In genomic region chr22:29552357-29552756, GRCh38 we compare ENCODE assay signal across 8 cellular contexts. TPM values are rescaled to one million over a fixed set of nuclear protein-coding genes. Genes with fewer than 3 reads are reported as not detected.
DNase-seq lines count a peak whose midpoint lies in the region; ATAC-seq and TF ChIP-seq lines count a peak whose summit lies in the region.
"Not testable (repeated sequence)": the region's sequence is repeated elsewhere in the genome, so short reads cannot be mapped to it uniquely, and the experiment has no call there.

No MANE protein-coding gene starts in this region.

- BruUV-seq in MCF 10A (replicated peaks; lab: Mats Ljungman, UMichigan): not testable (repeated sequence)

- not testable (repeated sequence) for TF ChIP-seq CTCF in MCF 10A (IDR thresholded peaks at IDR 0.05; ENCODE audit: unreplicated experiment); glutamatergic neuron (IDR thresholded peaks at IDR 0.05; ENCODE audit: partially characterized antibody, unreplicated experiment); nephron (IDR thresholded peaks at IDR 0.05; ENCODE audit: unreplicated experiment in 3 of 3); suprapubic skin (IDR thresholded peaks at IDR 0.05)

- H3K4me1 Mint-ChIP-seq in CD4-positive, alpha-beta memory T cell: peaks cover 14 to 40% (median 27%) of the 10 kb centered on the region in 4 donors
- H3K4me1 Mint-ChIP-seq in T-cell (peaks cover 27 to 39% (median 31%) of the 10 kb centered on the region in 3 donors), MCF 10A (ENCODE audit: insufficient read depth, unreplicated experiment) (peaks cover 19% of the 10 kb centered on the region), nephron (peaks cover 11% of the 10 kb centered on the region)
- not testable (repeated sequence) for H3K4me1 Mint-ChIP-seq in activated T-cell treated with anti-CD3 and anti-CD28 coated beads, Interleukin-2, amount 50 U/mL, for 72 hours (ENCODE audit: low read depth); glutamatergic neuron (ENCODE audit: low read depth, unreplicated experiment)

- not testable (repeated sequence) for TF ChIP-seq EP300 in suprapubic skin (IDR thresholded peaks at IDR 0.05)

- H3K36me3 ChIP-seq in CD4-positive, alpha-beta memory T cell (ENCODE audit: insufficient read depth, low read length): peaks cover 21% of the 10 kb centered on the region
- H3K36me3 ChIP-seq in HUES48 (ENCODE audit: control insufficient read depth, insufficient read depth, low read length): peaks cover 64% of the 10 kb centered on the region
- H3K36me3 ChIP-seq in suprapubic skin: peaks cover 33% of the 10 kb centered on the region

- H3K4me3 Mint-ChIP-seq in CD4-positive, alpha-beta memory T cell: peak overlapping the region in 7 of 8 donors; percentile 36 to 99 (median 97)
- H3K4me3 Mint-ChIP-seq in T-cell (peak overlapping the region; percentile 87 to 95 (median 94)), MCF 10A (ENCODE audit: unreplicated experiment) (peak overlapping the region; percentile 82), glutamatergic neuron (ENCODE audit: unreplicated experiment) (peak overlapping the region; percentile 95), nephron (peak overlapping the region; percentile 82 to 95 (median 88))
- peak overlapping the region; percentile 85 to 92 for H3K4me3 Mint-ChIP-seq in activated T-cell treated with anti-CD3 and anti-CD28 coated beads, Interleukin-2, amount 50 U/mL, for 72 hours

- H3K9ac ChIP-seq in HUES48 (ENCODE audit: low read depth, low read length): not testable (repeated sequence)

- 95% methylated on average over 8 of the region's 33 CpGs for WGBS in suprapubic skin

- not testable (repeated sequence) for H3K4me3 ChIP-seq in CD4-positive, alpha-beta memory T cell (ENCODE audit: low read length in 2 of 2)
- peak overlapping the region; percentile 93; the same call in 1 of the 2 replicates for H3K4me3 ChIP-seq in HUES48 (ENCODE audit: low read depth, low read length)
- peak overlapping the region; percentile 87 for H3K4me3 ChIP-seq in suprapubic skin

- peak overlapping the region in 2 of 7 donors; percentile 97 to 99 for H3K27ac Mint-ChIP-seq in CD4-positive, alpha-beta memory T cell
- H3K27ac Mint-ChIP-seq in T-cell (peak overlapping the region in 1 of 2 donors; percentile 99), MCF 10A (ENCODE audit: low read depth, unreplicated experiment) (peak overlapping the region; percentile 90), glutamatergic neuron (ENCODE audit: unreplicated experiment) (peak overlapping the region; percentile 85), nephron (peak overlapping the region; percentile 90 to 95 (median 93))
- H3K27ac Mint-ChIP-seq in activated T-cell treated with anti-CD3 and anti-CD28 coated beads, Interleukin-2, amount 50 U/mL, for 72 hours: not testable (repeated sequence)

- peaks cover 29 to 46% of the 10 kb centered on the region in 2 donors for H3K36me3 Mint-ChIP-seq in CD4-positive, alpha-beta memory T cell
- H3K36me3 Mint-ChIP-seq in T-cell: peaks cover 33% of the 10 kb centered on the region
- peaks cover 10 to 14% of the 10 kb centered on the region in 2 donors for H3K36me3 Mint-ChIP-seq in activated T-cell treated with anti-CD3 and anti-CD28 coated beads, Interleukin-2, amount 50 U/mL, for 72 hours (ENCODE audit: insufficient read depth in 2 of 2)
- H3K36me3 Mint-ChIP-seq in MCF 10A (ENCODE audit: insufficient read depth, unreplicated experiment): peaks cover 42% of the 10 kb centered on the region
- peaks cover 17% of the 10 kb centered on the region for H3K36me3 Mint-ChIP-seq in glutamatergic neuron (ENCODE audit: unreplicated experiment)
- H3K36me3 Mint-ChIP-seq in nephron (ENCODE audit: low read depth): peaks cover 55% of the 10 kb centered on the region

- not testable (repeated sequence) for H3K27me3 Mint-ChIP-seq in CD4-positive, alpha-beta memory T cell; T-cell; activated T-cell treated with anti-CD3 and anti-CD28 coated beads, Interleukin-2, amount 50 U/mL, for 72 hours (ENCODE audit: low read depth); MCF 10A (ENCODE audit: insufficient read depth, unreplicated experiment); glutamatergic neuron (ENCODE audit: unreplicated experiment); nephron (ENCODE audit: low read depth)

- CTCF ChIA-PET in CD4-positive, alpha-beta memory T cell (lab: Charles Lee; ENCODE audit: partially characterized antibody); T-cell (lab: Charles Lee); MCF 10A (lab: Yijun Ruan, JAX): not testable (repeated sequence)

- TF ChIP-seq POLR2A in suprapubic skin (IDR thresholded peaks at IDR 0.05): not testable (repeated sequence)

- not testable (repeated sequence) for H3K4me1 ChIP-seq in CD4-positive, alpha-beta memory T cell (ENCODE audit: insufficient read depth, low read length); HUES48 (ENCODE audit: control insufficient read depth, insufficient read depth, low read length)
- peaks cover 16% of the 10 kb centered on the region for H3K4me1 ChIP-seq in suprapubic skin

- DNase-seq in CD4-positive, alpha-beta memory T cell; T-cell; activated T-cell treated with anti-CD3 and anti-CD28 coated beads, Interleukin-2, amount 50 U/mL, for 72 hours; MCF 10A (ENCODE audit: unreplicated experiment); suprapubic skin (ENCODE audit: low spot score in 2 of 2): not testable (repeated sequence)
- DNase-seq in glutamatergic neuron: peak; percentile 29

- intact Hi-C loops in CD4-positive, alpha-beta memory T cell (cut with micrococcal nuclease): loop anchor here (2.0 kb wide), 1 partner anchor 164 kb away; the partner anchor contains the start of gene AP1B1
- intact Hi-C loops in MCF 10A (cut with micrococcal nuclease): loop anchor here (2.0 kb wide), 1 partner anchor 50 kb away; the partner anchor contains the start of gene NF2

- not testable (repeated sequence) for ATAC-seq in T-cell (replicated peaks in 1 of 4); activated T-cell treated with anti-CD3 and anti-CD28 coated beads, Interleukin-2, amount 50 U/mL, for 72 hours (replicated peaks in 1 of 2)

- H3K9me3 Mint-ChIP-seq in CD4-positive, alpha-beta memory T cell; T-cell; activated T-cell treated with anti-CD3 and anti-CD28 coated beads, Interleukin-2, amount 50 U/mL, for 72 hours; MCF 10A (ENCODE audit: unreplicated experiment); glutamatergic neuron (ENCODE audit: unreplicated experiment); nephron: not testable (repeated sequence)

- H3K27ac ChIP-seq in CD4-positive, alpha-beta memory T cell (ENCODE audit: low read depth, low read length); HUES48 (ENCODE audit: low read depth, low read length); suprapubic skin: not testable (repeated sequence)

- H3K9me3 ChIP-seq in CD4-positive, alpha-beta memory T cell (ENCODE audit: control insufficient read depth in 1 of 2, low read length in 2 of 2); HUES48 (ENCODE audit: control insufficient read depth, insufficient read depth, low read length); suprapubic skin: not testable (repeated sequence)

- not testable (repeated sequence) for H3K27me3 ChIP-seq in CD4-positive, alpha-beta memory T cell (ENCODE audit: insufficient read depth, low read length); HUES48 (ENCODE audit: control insufficient read depth, insufficient read depth, low read length); suprapubic skin

- POLR2A ChIA-PET in CD4-positive, alpha-beta memory T cell (lab: Charles Lee; ENCODE audit: partially characterized antibody); T-cell (lab: Charles Lee): not testable (repeated sequence)
- POLR2A ChIA-PET in MCF 10A (lab: Yijun Ruan, JAX): interaction anchor here (1.6 kb wide), 1 partner anchor 244 kb away, joined by 5 read pairs; no protein-coding TSS in a partner anchor

RNA-seq across cellular contexts. Expression of gene THOC5, which starts 1.2 kb away (rescaled TPM):
- 10 to 100 TPM; 57.6 to 57.7 TPM for total RNA-seq in CD4-positive, alpha-beta memory T cell
- 10 to 100 TPM; 24.6 to 27.5 TPM for polyA plus RNA-seq in CD4-positive, alpha-beta memory T cell
- total RNA-seq in T-cell (10 to 100 TPM; 36.9 to 55.4 (median 48.5) TPM), MCF 10A (2022) (50.3 and 51.3 TPM in 2 replicates), glutamatergic neuron (ENCODE audit: unreplicated experiment) (175 TPM), suprapubic skin (10 to 100 TPM; 19.8 to 41.5 (median 27.8) TPM)
- 10 to 100 TPM; 55.1 to 73.9 TPM for total RNA-seq in activated T-cell treated with anti-CD3 and anti-CD28 coated beads, Interleukin-2, amount 50 U/mL, for 72 hours

RNA-seq across cellular contexts. Expression of gene NIPSNAP1, which starts 28.6 kb away (rescaled TPM):
- total RNA-seq in CD4-positive, alpha-beta memory T cell: 10 to 100 TPM; 31.7 to 36.3 TPM
- 10 to 100 TPM; 48.4 to 56.3 TPM for polyA plus RNA-seq in CD4-positive, alpha-beta memory T cell
- total RNA-seq in T-cell: 10 to 100 TPM; 28.2 to 38.3 (median 32.8) TPM
- total RNA-seq in activated T-cell treated with anti-CD3 and anti-CD28 coated beads, Interleukin-2, amount 50 U/mL, for 72 hours: 10 to 100 TPM; 69.0 to 87.0 TPM
- total RNA-seq in MCF 10A (2022): 23.4 and 27.2 TPM in 2 replicates
- total RNA-seq in glutamatergic neuron (ENCODE audit: unreplicated experiment): 194 TPM
- total RNA-seq in suprapubic skin: 10 to 100 TPM; 13.1 to 38.3 (median 20.9) TPM

RNA-seq across cellular contexts. Expression of gene NF2, which starts 51.1 kb away (rescaled TPM):
- 10 to 100 TPM; 28.3 to 31.4 TPM for total RNA-seq in CD4-positive, alpha-beta memory T cell
- polyA plus RNA-seq in CD4-positive, alpha-beta memory T cell: 10 to 100 TPM; 11.7 to 20.0 TPM
- total RNA-seq in T-cell (10 to 100 TPM; 26.1 to 33.4 (median 31.9) TPM), MCF 10A (2022) (92.4 and 98.3 TPM in 2 replicates), glutamatergic neuron (ENCODE audit: unreplicated experiment) (35.4 TPM), suprapubic skin (10 to 100 TPM; 32.4 to 36.8 (median 34.4) TPM)
- 10 to 100 TPM; 33.7 to 35.5 TPM for total RNA-seq in activated T-cell treated with anti-CD3 and anti-CD28 coated beads, Interleukin-2, amount 50 U/mL, for 72 hours
